In genomic region chr1:83692524-83693336, GRCh38 we compare ENCODE assay signal across 8 cellular contexts.
A peak's percentile ranks its signal among the peaks of the same experiment; 100 is the strongest.
DNase-seq lines count a peak whose midpoint lies in the region; ATAC-seq lines count a peak whose summit lies in the region.

No MANE protein-coding gene starts in this region.

- no peaks in the 10 kb centered on the region for H3K27me3 Mint-ChIP-seq in stimulated activated memory B cell treated with anti-CD40 and anti-IgM and Interleukin-4, amounts not matched to agents 10 μg/mL and 1 μg/mL and 100 μg/mL, for 72 hours

- peaks cover 11% of the 10 kb centered on the region for H3K4me1 ChIP-seq in adipocyte (ENCODE audit: control insufficient read depth, insufficient read depth, low read length)

- H3K9ac ChIP-seq in adipocyte (ENCODE audit: low read length): no peak overlapping the region

- H3K27me3 ChIP-seq in adipocyte (replicated peaks; ENCODE audit: control insufficient read depth, insufficient read depth, low read length): no peaks in the 10 kb centered on the region

- H3K36me3 Mint-ChIP-seq in stimulated activated memory B cell treated with anti-CD40 and anti-IgM and Interleukin-4, amounts not matched to agents 10 μg/mL and 1 μg/mL and 100 μg/mL, for 72 hours: no peaks in the 10 kb centered on the region

- DNase-seq in COLO668 (lab: John Stamatoyannopoulos, UW; ENCODE audit: unreplicated experiment): peak; percentile 85
- DNase-seq in NCI-H146 treated with DMSO at 0.1 percent for 48 hours (lab: John Stamatoyannopoulos, UW; ENCODE audit: unreplicated experiment): peak; percentile 93
- DNase-seq in adipocyte (ENCODE audit: low read depth): peak; percentile 20
- DNase-seq in iris pigment epithelial cell (ENCODE audit: low read depth): peak; percentile 15
- DNase-seq in ureter (ENCODE audit: low spot score): no peak

- peak; percentile 73 for ATAC-seq in GM21423 (IDR thresholded peaks at IDR 0.05; ENCODE audit: unreplicated experiment)
- ATAC-seq in stimulated activated memory B cell treated with anti-CD40 and anti-IgM and Interleukin-4, amounts not matched to agents 10 μg/mL and 1 μg/mL and 100 μg/mL, for 72 hours: peak; percentile 72
- ATAC-seq in HG03520 (IDR thresholded peaks at IDR 0.05; ENCODE audit: unreplicated experiment): no peak

- peak overlapping the region; percentile 76 for H3K4me3 Mint-ChIP-seq in stimulated activated memory B cell treated with anti-CD40 and anti-IgM and Interleukin-4, amounts not matched to agents 10 μg/mL and 1 μg/mL and 100 μg/mL, for 72 hours

- peaks cover 39% of the 10 kb centered on the region for H3K4me1 Mint-ChIP-seq in stimulated activated memory B cell treated with anti-CD40 and anti-IgM and Interleukin-4, amounts not matched to agents 10 μg/mL and 1 μg/mL and 100 μg/mL, for 72 hours

- peak overlapping the region; percentile 63 for H3K4me3 ChIP-seq in adipocyte (ENCODE audit: low read length)

- H3K27ac Mint-ChIP-seq in stimulated activated memory B cell treated with anti-CD40 and anti-IgM and Interleukin-4, amounts not matched to agents 10 μg/mL and 1 μg/mL and 100 μg/mL, for 72 hours: no peak overlapping the region

- no peaks in the 10 kb centered on the region for H3K36me3 ChIP-seq in adipocyte (ENCODE audit: control insufficient read depth, insufficient read depth, low read length, severe bottlenecking)

- H3K9me3 Mint-ChIP-seq in stimulated activated memory B cell treated with anti-CD40 and anti-IgM and Interleukin-4, amounts not matched to agents 10 μg/mL and 1 μg/mL and 100 μg/mL, for 72 hours: peaks cover 8% of the 10 kb centered on the region

- H3K9me3 ChIP-seq in adipocyte (ENCODE audit: control insufficient read depth, low read length): no peaks in the 10 kb centered on the region
